13 cellular contexts compared by ENCODE assay signal in the genomic region with DNA sequence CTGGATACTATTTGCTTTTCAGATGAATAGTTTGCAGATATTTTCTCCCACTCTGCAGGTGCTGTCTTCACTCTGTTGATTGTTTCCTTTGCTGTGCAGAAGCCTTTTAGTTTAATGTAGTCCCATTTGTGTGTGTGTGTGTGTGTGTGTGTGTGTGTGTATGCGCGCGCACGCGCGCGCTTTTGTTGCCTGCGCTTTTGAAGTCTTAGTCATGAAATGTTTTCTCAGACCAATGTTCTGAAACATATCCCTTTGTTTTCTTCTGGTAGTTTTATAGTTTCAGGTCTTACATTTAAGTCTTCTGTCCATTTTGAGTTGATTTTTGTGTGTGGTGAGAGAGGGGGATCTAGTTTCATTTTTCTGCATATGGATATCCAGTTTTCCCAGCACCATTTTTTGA.
DNase-seq lines count a peak whose midpoint lies in the region; ATAC-seq and TF ChIP-seq lines count a peak whose summit lies in the region.
"Had no signal": no experiment of that assay in that cellular context is flagged by ENCODE, and none has a peak within 500 bp of the region (broad histone marks: within the 10 kb centered on the region; RNA-seq: fewer than 3 reads in every experiment).

No MANE protein-coding gene starts in this region.

- DNase-seq in activated naive CD8-positive, alpha-beta T cell treated with anti-CD3 and anti-CD28 coated beads, Interleukin-2, amount 50 U/mL, for 24 hours, result no peak
- DNase-seq in WTC11 (ENCODE audit: low spot score) (no peak), kidney glomerular epithelial cell (lab: John Stamatoyannopoulos, UW) (peak; percentile 37), AML-193 (lab: John Stamatoyannopoulos, UW) (no peak)
- DNase-seq: CD4-positive, CD25-positive, alpha-beta regulatory T cell; CD8-positive, alpha-beta T cell; DMS 273 treated with DMSO at 0.1 percent for 48 hours; DND-41; GOT3; HFFc6 had no signal

- no peak for ATAC-seq in activated naive CD8-positive, alpha-beta T cell treated with anti-CD3 and anti-CD28 coated beads, Interleukin-2, amount 50 U/mL, for 24 hours
- ATAC-seq in WTC11 (no peak), GM18861 (IDR thresholded peaks at IDR 0.05; ENCODE audit: unreplicated experiment) (no peak)
- ATAC-seq: CD8-positive, alpha-beta T cell had no signal

- peak overlapping the region; percentile 13 for H3K27ac Mint-ChIP-seq in activated naive CD8-positive, alpha-beta T cell
- H3K27ac Mint-ChIP-seq in activated naive CD8-positive, alpha-beta T cell treated with anti-CD3 and anti-CD28 coated beads, Interleukin-2, amount 50 U/mL, for 24 hours, result no peak overlapping the region
- H3K27ac Mint-ChIP-seq in WTC11, result peak overlapping the region; percentile 54; the same call in 1 of the 2 replicates
- H3K27ac Mint-ChIP-seq: B cell; CD8-positive, alpha-beta T cell; HFFc6 had no signal

- no peak overlapping the region for H3K4me3 Mint-ChIP-seq in activated naive CD8-positive, alpha-beta T cell
- H3K4me3 Mint-ChIP-seq in activated naive CD8-positive, alpha-beta T cell treated with anti-CD3 and anti-CD28 coated beads, Interleukin-2, amount 50 U/mL, for 24 hours, result no peak overlapping the region
- no peak overlapping the region for H3K4me3 Mint-ChIP-seq in WTC11
- H3K4me3 Mint-ChIP-seq: B cell; CD4-positive, CD25-positive, alpha-beta regulatory T cell; CD8-positive, alpha-beta T cell; HFFc6 had no signal

- peaks cover 28% of the 10 kb centered on the region for H3K9me3 Mint-ChIP-seq in activated naive CD8-positive, alpha-beta T cell (ENCODE audit: low read depth)
- peaks cover 41% of the 10 kb centered on the region for H3K9me3 Mint-ChIP-seq in activated naive CD8-positive, alpha-beta T cell treated with anti-CD3 and anti-CD28 coated beads, Interleukin-2, amount 50 U/mL, for 24 hours
- peaks cover 23% of the 10 kb centered on the region for H3K9me3 Mint-ChIP-seq in WTC11

- no peak for TF ChIP-seq CTCF in WTC11 (IDR thresholded peaks at IDR 0.05)

- POLR2A ChIA-PET in WTC11 (lab: Charles Lee), result no interaction called here

- no peaks in the 10 kb centered on the region for H3K27me3 Mint-ChIP-seq in activated naive CD8-positive, alpha-beta T cell
- H3K27me3 Mint-ChIP-seq in activated naive CD8-positive, alpha-beta T cell treated with anti-CD3 and anti-CD28 coated beads, Interleukin-2, amount 50 U/mL, for 24 hours, result no peaks in the 10 kb centered on the region
- no peaks in the 10 kb centered on the region for H3K27me3 Mint-ChIP-seq in WTC11 (ENCODE audit: low read depth)
- H3K27me3 Mint-ChIP-seq: B cell; CD4-positive, CD25-positive, alpha-beta regulatory T cell had no signal

- CTCF ChIA-PET in WTC11 (lab: Charles Lee), result no interaction called here

- H3K4me1 Mint-ChIP-seq in activated naive CD8-positive, alpha-beta T cell (ENCODE audit: low read depth), result peaks cover 41% of the 10 kb centered on the region
- H3K4me1 Mint-ChIP-seq in activated naive CD8-positive, alpha-beta T cell treated with anti-CD3 and anti-CD28 coated beads, Interleukin-2, amount 50 U/mL, for 24 hours, result peaks cover 12% of the 10 kb centered on the region
- H3K4me1 Mint-ChIP-seq in WTC11, result peaks cover 26% of the 10 kb centered on the region

- H3K36me3 Mint-ChIP-seq in activated naive CD8-positive, alpha-beta T cell, result peaks cover 38% of the 10 kb centered on the region
- peaks cover 40% of the 10 kb centered on the region for H3K36me3 Mint-ChIP-seq in activated naive CD8-positive, alpha-beta T cell treated with anti-CD3 and anti-CD28 coated beads, Interleukin-2, amount 50 U/mL, for 24 hours (ENCODE audit: low read depth)
- peaks cover 19% of the 10 kb centered on the region for H3K36me3 Mint-ChIP-seq in WTC11

TF ChIP-seq in WTC11, 78 proteins besides CTCF, POLR2A, EP300 and RAD21:
- TF ChIP-seq PRRX2 (CRISPR knock-in tag; IDR thresholded peaks at IDR 0.05), result no peak
- TF ChIP-seq TEAD4 (CRISPR knock-in tag; IDR thresholded peaks at IDR 0.05), result no peak
- TF ChIP-seq, protein P1, sequence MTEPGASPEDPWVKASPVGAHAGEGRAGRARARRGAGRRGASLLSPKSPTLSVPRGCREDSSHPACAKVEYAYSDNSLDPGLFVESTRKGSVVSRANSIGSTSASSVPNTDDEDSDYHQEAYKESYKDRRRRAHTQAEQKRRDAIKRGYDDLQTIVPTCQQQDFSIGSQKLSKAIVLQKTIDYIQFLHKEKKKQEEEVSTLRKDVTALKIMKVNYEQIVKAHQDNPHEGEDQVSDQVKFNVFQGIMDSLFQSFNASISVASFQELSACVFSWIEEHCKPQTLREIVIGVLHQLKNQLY (CRISPR knock-in tag; IDR thresholded peaks at IDR 0.05), result no peak
- TF ChIP-seq, protein P2, sequence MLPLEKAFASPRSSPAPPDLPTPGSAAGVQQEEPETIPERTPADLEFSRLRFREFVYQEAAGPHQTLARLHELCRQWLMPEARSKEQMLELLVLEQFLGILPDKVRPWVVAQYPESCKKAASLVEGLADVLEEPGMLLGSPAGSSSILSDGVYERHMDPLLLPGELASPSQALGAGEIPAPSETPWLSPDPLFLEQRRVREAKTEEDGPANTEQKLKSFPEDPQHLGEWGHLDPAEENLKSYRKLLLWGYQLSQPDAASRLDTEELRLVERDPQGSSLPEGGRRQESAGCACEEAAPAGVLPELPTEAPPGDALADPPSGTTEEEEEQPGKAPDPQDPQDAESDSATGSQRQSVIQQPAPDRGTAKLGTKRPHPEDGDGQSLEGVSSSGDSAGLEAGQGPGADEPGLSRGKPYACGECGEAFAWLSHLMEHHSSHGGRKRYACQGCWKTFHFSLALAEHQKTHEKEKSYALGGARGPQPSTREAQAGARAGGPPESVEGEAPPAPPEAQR (CRISPR knock-in tag; IDR thresholded peaks at IDR 0.05), result no peak
- TF ChIP-seq, protein P3, sequence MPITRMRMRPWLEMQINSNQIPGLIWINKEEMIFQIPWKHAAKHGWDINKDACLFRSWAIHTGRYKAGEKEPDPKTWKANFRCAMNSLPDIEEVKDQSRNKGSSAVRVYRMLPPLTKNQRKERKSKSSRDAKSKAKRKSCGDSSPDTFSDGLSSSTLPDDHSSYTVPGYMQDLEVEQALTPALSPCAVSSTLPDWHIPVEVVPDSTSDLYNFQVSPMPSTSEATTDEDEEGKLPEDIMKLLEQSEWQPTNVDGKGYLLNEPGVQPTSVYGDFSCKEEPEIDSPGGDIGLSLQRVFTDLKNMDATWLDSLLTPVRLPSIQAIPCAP (CRISPR knock-in tag; IDR thresholded peaks at IDR 0.05), result no peak
- TF ChIP-seq, protein P4, sequence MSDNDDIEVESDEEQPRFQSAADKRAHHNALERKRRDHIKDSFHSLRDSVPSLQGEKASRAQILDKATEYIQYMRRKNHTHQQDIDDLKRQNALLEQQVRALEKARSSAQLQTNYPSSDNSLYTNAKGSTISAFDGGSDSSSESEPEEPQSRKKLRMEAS (CRISPR knock-in tag; IDR thresholded peaks at IDR 0.05), result no peak
- TF ChIP-seq TEAD1 (CRISPR knock-in tag; IDR thresholded peaks at IDR 0.05), result no peak
